In the genomic region with DNA sequence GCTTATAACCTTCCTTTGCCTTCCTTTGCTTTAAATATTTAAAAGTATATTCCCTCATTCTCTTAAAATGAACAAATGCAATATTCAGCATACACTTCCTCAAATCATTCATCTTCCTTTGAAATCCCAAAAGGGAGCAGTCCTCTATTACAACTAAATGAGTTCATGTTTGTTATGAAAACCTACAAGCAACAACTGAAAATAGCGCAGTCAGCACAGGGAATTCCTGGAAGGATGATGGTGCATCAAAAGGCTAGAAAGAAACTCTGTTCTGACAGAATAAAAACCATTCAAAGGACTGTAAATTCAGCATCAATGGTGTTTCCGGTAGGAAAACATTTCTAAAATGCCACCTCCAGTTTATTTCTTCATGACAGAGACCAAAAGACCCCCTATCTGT, we compare ENCODE assay signal across 1 cellular context.
TF ChIP-seq lines count a peak whose summit lies in the region.

No MANE protein-coding gene starts in this region.

TF ChIP-seq in HepG2, 621 proteins besides CTCF, POLR2A, EP300 and RAD21:
- TF ChIP-seq ZSCAN9 (CRISPR knock-in tag; IDR thresholded peaks at IDR 0.05; ENCODE audit: borderline replicate concordance) = no peak
- no peak for TF ChIP-seq HNF4G (IDR thresholded peaks at IDR 0.05; ENCODE audit: borderline replicate concordance, low read depth, low read length)
- TF ChIP-seq HNF4G (CRISPR knock-in tag; IDR thresholded peaks at IDR 0.05; ENCODE audit: borderline replicate concordance, low read depth) = no peak
- TF ChIP-seq TEAD2 (CRISPR knock-in tag; IDR thresholded peaks at IDR 0.05) = no peak
- no peak for TF ChIP-seq MTF2 (CRISPR knock-in tag; IDR thresholded peaks at IDR 0.05; ENCODE audit: borderline replicate concordance)
- TF ChIP-seq MAFK (conservative IDR thresholded peaks at IDR 0.05 in 1 of 2, IDR thresholded peaks at IDR 0.05 in 1 of 2; ENCODE audit: low read length in 2 of 2) = peak; percentile 43 to 51; a peak in 3 of 4 replicates
- peak; percentile 47; the same call in 1 of the 2 replicates for TF ChIP-seq MAFF (IDR thresholded peaks at IDR 0.05; ENCODE audit: low read depth, low read length)
- no peak for TF ChIP-seq THAP11 (CRISPR knock-in tag; IDR thresholded peaks at IDR 0.05)
- no peak for TF ChIP-seq TGIF2 (CRISPR knock-in tag; IDR thresholded peaks at IDR 0.05)
- no peak for TF ChIP-seq ZNF616 (CRISPR knock-in tag; IDR thresholded peaks at IDR 0.05; ENCODE audit: low read depth)
- no peak for TF ChIP-seq ZMAT3 (CRISPR knock-in tag; conservative IDR thresholded peaks at IDR 0.05)
- no peak for TF ChIP-seq NR0B2 (CRISPR knock-in tag; IDR thresholded peaks at IDR 0.05)
- TF ChIP-seq BCL6 (CRISPR knock-in tag; IDR thresholded peaks at IDR 0.05) = peak; percentile 55
- no peak for TF ChIP-seq ZNF768 (CRISPR knock-in tag; IDR thresholded peaks at IDR 0.05)
